23 cellular contexts compared by ENCODE assay signal in genomic region chrX:129497146-129497805, GRCh38.
"Had no signal": no experiment of that assay in that cellular context is flagged by ENCODE, and none has a peak within 500 bp of the region (broad histone marks: within the 10 kb centered on the region; RNA-seq: fewer than 3 reads in every experiment).

No MANE protein-coding gene starts in this region.

- H3K9me3 ChIP-seq: esophagus muscularis mucosa, gastrocnemius medialis, heart right ventricle, mucosa of descending colon, ovary, right atrium auricular region, suprapubic skin, thyroid gland, upper lobe of left lung, uterus had no signal

- H3K4me1 Mint-ChIP-seq: naive thymus-derived CD8-positive, alpha-beta T cell; neural crest cell; stimulated activated effector memory CD8-positive, alpha-beta T cell treated with anti-CD3 and anti-CD28 coated beads, Interleukin-12 subunit alpha, Interleukin-12 subunit beta, amount 100 ng/mL, for 72 hours had no signal

- H3K4me3 Mint-ChIP-seq: dendritic cell treated with granulocyte-macrophage colony-stimulating factor and Interleukin-4, amounts not matched to agents 40 ng/mL and 50 ng/mL, for 4 days; effector memory CD8-positive, alpha-beta T cell; naive thymus-derived CD8-positive, alpha-beta T cell; neural crest cell; stimulated activated effector memory CD8-positive, alpha-beta T cell treated with anti-CD3 and anti-CD28 coated beads, Interleukin-12 subunit alpha, Interleukin-12 subunit beta, amount 100 ng/mL, for 72 hours had no signal

- H3K27me3 Mint-ChIP-seq: dendritic cell treated with granulocyte-macrophage colony-stimulating factor and Interleukin-4, amounts not matched to agents 40 ng/mL and 50 ng/mL, for 4 days; naive thymus-derived CD8-positive, alpha-beta T cell had no signal

- H3K36me3 Mint-ChIP-seq: stimulated activated effector memory CD8-positive, alpha-beta T cell treated with anti-CD3 and anti-CD28 coated beads, Interleukin-12 subunit alpha, Interleukin-12 subunit beta, amount 100 ng/mL, for 72 hours had no signal

- H3K4me3 ChIP-seq: esophagus muscularis mucosa, gastrocnemius medialis, heart right ventricle, mucosa of descending colon, ovary, right atrium auricular region, suprapubic skin, thyroid gland, upper lobe of left lung, uterus had no signal

- H3K27ac Mint-ChIP-seq: dendritic cell treated with granulocyte-macrophage colony-stimulating factor and Interleukin-4, amounts not matched to agents 40 ng/mL and 50 ng/mL, for 4 days; effector memory CD8-positive, alpha-beta T cell; naive thymus-derived CD8-positive, alpha-beta T cell; stimulated activated effector memory CD8-positive, alpha-beta T cell treated with anti-CD3 and anti-CD28 coated beads, Interleukin-12 subunit alpha, Interleukin-12 subunit beta, amount 100 ng/mL, for 72 hours had no signal

- H3K27me3 ChIP-seq: esophagus muscularis mucosa, gastrocnemius medialis, heart right ventricle, ovary, right atrium auricular region, suprapubic skin, thyroid gland, upper lobe of left lung, uterus had no signal

- H3K4me1 ChIP-seq: esophagus muscularis mucosa, gastrocnemius medialis, heart right ventricle, right atrium auricular region, suprapubic skin, thyroid gland, upper lobe of left lung, uterus had no signal

- H3K27ac ChIP-seq: epithelial cell of prostate, esophagus muscularis mucosa, gastrocnemius medialis, heart right ventricle, ovary, right atrium auricular region, suprapubic skin, thyroid gland, upper lobe of left lung, uterus had no signal

- H3K36me3 ChIP-seq: gastrocnemius medialis, ovary, uterus had no signal

- DNase-seq: effector memory CD8-positive, alpha-beta T cell; gastrocnemius medialis; heart right ventricle; hypothalamus; kidney glomerular epithelial cell; mammary epithelial cell; mucosa of descending colon; naive thymus-derived CD8-positive, alpha-beta T cell; ovary; stimulated activated CD4-positive, alpha-beta T cell treated with anti-CD3 and anti-CD28 coated beads, Interleukin-4, amount 100 ng/mL, for 1 hour; stimulated activated CD8-positive, alpha-beta memory T cell treated with anti-CD3 and anti-CD28 coated beads, Interleukin-4, amount 100 ng/mL, for 48 hours; stimulated activated naive CD8-positive, alpha-beta T cell treated with anti-CD3 and anti-CD28 coated beads, Interleukin-15, Interleukin-2, amounts not matched to agents 100 U/mL and 50 U/mL, for 24 hours; thyroid gland; upper lobe of left lung; uterus had no signal

- H3K9me3 Mint-ChIP-seq: dendritic cell treated with granulocyte-macrophage colony-stimulating factor and Interleukin-4, amounts not matched to agents 40 ng/mL and 50 ng/mL, for 4 days; effector memory CD8-positive, alpha-beta T cell; naive thymus-derived CD8-positive, alpha-beta T cell; neural crest cell; stimulated activated effector memory CD8-positive, alpha-beta T cell treated with anti-CD3 and anti-CD28 coated beads, Interleukin-12 subunit alpha, Interleukin-12 subunit beta, amount 100 ng/mL, for 72 hours had no signal

- ATAC-seq: effector memory CD8-positive, alpha-beta T cell; gastrocnemius medialis; heart right ventricle; left lobe of liver; mucosa of descending colon; naive thymus-derived CD8-positive, alpha-beta T cell; stimulated activated effector memory CD8-positive, alpha-beta T cell treated with anti-CD3 and anti-CD28 coated beads, Interleukin-12 subunit alpha, Interleukin-12 subunit beta, amount 100 ng/mL, for 72 hours; stimulated activated naive CD8-positive, alpha-beta T cell treated with anti-CD3 and anti-CD28 coated beads, Interleukin-15, Interleukin-2, amounts not matched to agents 100 U/mL and 50 U/mL, for 24 hours had no signal
